In genomic region chr3:9194509-9195184, GRCh38 we compare ENCODE assay signal across 15 cellular contexts. TPM values are rescaled to one million over a fixed set of nuclear protein-coding genes. Genes with fewer than 3 reads are reported as not detected.
DNase-seq lines count a peak whose midpoint lies in the region; TF ChIP-seq lines count a peak whose summit lies in the region.
"Had no signal": no experiment of that assay in that cellular context is flagged by ENCODE, and none has a peak within 500 bp of the region (broad histone marks: within the 10 kb centered on the region; RNA-seq: fewer than 3 reads in every experiment).

No MANE protein-coding gene starts in this region.

- TF ChIP-seq POLR2A in esophagus squamous epithelium (IDR thresholded peaks at IDR 0.05): no peak

- H3K27me3 ChIP-seq in esophagus squamous epithelium: no peaks in the 10 kb centered on the region
- H3K27me3 ChIP-seq: hepatocyte, neutrophil had no signal

- no peak overlapping the region for H3K27ac ChIP-seq in esophagus squamous epithelium
- H3K27ac ChIP-seq: cardiac muscle cell, hepatocyte, neutrophil had no signal

- H3K4me1 ChIP-seq in esophagus squamous epithelium: peaks cover 0 to 7% (median 0%) of the 10 kb centered on the region in 3 donors

- no peaks in the 10 kb centered on the region for H3K9me3 ChIP-seq in esophagus squamous epithelium
- H3K9me3 ChIP-seq: neutrophil had no signal

- no peak overlapping the region for H3K4me3 ChIP-seq in esophagus squamous epithelium
- H3K4me3 ChIP-seq: cardiac muscle cell, hepatocyte had no signal

- DNase-seq in DMS153 treated with DMSO at 0.1 percent for 48 hours (lab: John Stamatoyannopoulos, UW; ENCODE audit: unreplicated experiment) (peak; percentile 63), NCI-H2029 (lab: John Stamatoyannopoulos, UW) (peak; percentile 99), NCI-H774 (lab: John Stamatoyannopoulos, UW) (peak; percentile 89), glutamatergic neuron (no peak), esophagus squamous epithelium (lab: John Stamatoyannopoulos, UW) (no peak), NCI-H82 treated with DMSO at 0.1 percent for 48 hours (lab: John Stamatoyannopoulos, UW; ENCODE audit: unreplicated experiment) (no peak), GM10266 (ENCODE audit: extremely low spot score) (no peak), KG1 (lab: John Stamatoyannopoulos, UW) (no peak)
- DNase-seq: activated CD4-positive, alpha-beta T cell treated with anti-CD3 and anti-CD28 coated beads, Interleukin-2, amount 50 U/mL, for 48 hours; activated naive CD8-positive, alpha-beta T cell treated with anti-CD3 and anti-CD28 coated beads, Interleukin-2, amount 10 ng/mL, durations not matched to agents 7 days and 5 days; activated T-cell treated with anti-CD3 and anti-CD28 coated beads, Interleukin-2, amount 50 U/mL, for 48 hours; stimulated activated CD4-positive, alpha-beta T cell treated with anti-CD3 and anti-CD28 coated beads, Interleukin-2, amount 100 ng/mL, for 48 hours had no signal

- peaks cover 17% of the 10 kb centered on the region for H3K27me3 Mint-ChIP-seq in glutamatergic neuron (ENCODE audit: unreplicated experiment)

- H3K36me3 Mint-ChIP-seq in glutamatergic neuron (ENCODE audit: unreplicated experiment): peaks cover 18% of the 10 kb centered on the region
- H3K36me3 Mint-ChIP-seq: activated naive CD8-positive, alpha-beta T cell treated with anti-CD3 and anti-CD28 coated beads, Interleukin-2, amount 10 ng/mL, durations not matched to agents 7 days and 5 days had no signal

- peaks cover 80% of the 10 kb centered on the region for H3K4me1 Mint-ChIP-seq in glutamatergic neuron (ENCODE audit: low read depth, unreplicated experiment)
- H3K4me1 Mint-ChIP-seq: activated naive CD8-positive, alpha-beta T cell treated with anti-CD3 and anti-CD28 coated beads, Interleukin-2, amount 10 ng/mL, durations not matched to agents 7 days and 5 days had no signal

- 68 to 81% methylated on average over 3 to 4 of the region's 4 CpGs for WGBS in esophagus squamous epithelium, 2 donors

- peak overlapping the region; percentile 29 for H3K27ac Mint-ChIP-seq in glutamatergic neuron (ENCODE audit: unreplicated experiment)
- H3K27ac Mint-ChIP-seq: activated naive CD8-positive, alpha-beta T cell treated with anti-CD3 and anti-CD28 coated beads, Interleukin-2, amount 10 ng/mL, durations not matched to agents 7 days and 5 days had no signal

- H3K4me3 Mint-ChIP-seq in glutamatergic neuron (ENCODE audit: unreplicated experiment): peak overlapping the region; percentile 22
- H3K4me3 Mint-ChIP-seq: activated naive CD8-positive, alpha-beta T cell treated with anti-CD3 and anti-CD28 coated beads, Interleukin-2, amount 10 ng/mL, durations not matched to agents 7 days and 5 days had no signal

- no peaks in the 10 kb centered on the region for H3K36me3 ChIP-seq in esophagus squamous epithelium
- H3K36me3 ChIP-seq: cardiac muscle cell, neutrophil had no signal

- no peak for TF ChIP-seq CTCF in glutamatergic neuron (IDR thresholded peaks at IDR 0.05; ENCODE audit: partially characterized antibody, unreplicated experiment)
- TF ChIP-seq CTCF in esophagus squamous epithelium (IDR thresholded peaks at IDR 0.05): no peak
- TF ChIP-seq CTCF in GM10266 (IDR thresholded peaks at IDR 0.05; ENCODE audit: control insufficient read depth, insufficient read depth, low read depth, missing control alignments): no peak

- intact Hi-C loops in esophagus squamous epithelium (cut with DNase I): no loop called here

- peaks cover 17% of the 10 kb centered on the region for H3K9me3 Mint-ChIP-seq in glutamatergic neuron (ENCODE audit: unreplicated experiment)
- H3K9me3 Mint-ChIP-seq: activated naive CD8-positive, alpha-beta T cell treated with anti-CD3 and anti-CD28 coated beads, Interleukin-2, amount 10 ng/mL, durations not matched to agents 7 days and 5 days had no signal

RNA-seq across cellular contexts. Expression of gene SRGAP3, which starts 54.8 kb away (rescaled TPM):
- 197 TPM for total RNA-seq in glutamatergic neuron (ENCODE audit: unreplicated experiment)
- 10 to 100 TPM in 1 of 4 donors, 1 to 10 TPM in 3; 4.0 to 15.8 (median 6.6) TPM for total RNA-seq in esophagus squamous epithelium

Comparison
In these comparisons a context has a peak if more than half of its experiments do, and no peak if none do; other contexts are left out.
1. DNase-seq: peak in DMS153 treated with DMSO at 0.1 percent for 48 hours (single experiment), NCI-H2029 (single experiment) and NCI-H774 (single experiment); none in glutamatergic neuron (single experiment), esophagus squamous epithelium (single experiment), NCI-H82 treated with DMSO at 0.1 percent for 48 hours (single experiment), GM10266 (single experiment) and KG1 (single experiment).
2. RNA of gene SRGAP3, which starts 54.8 kb away (total RNA-seq): 197 TPM in glutamatergic neuron (single experiment); 4.0 to 15.8 TPM in esophagus squamous epithelium; every median in the first group is over 10 times any median in the second.